ENCODE assay signal across 15 cellular contexts in genomic region chr2:67923696-67924095, GRCh38.
A peak's percentile ranks its signal among the peaks of the same experiment; 100 is the strongest.
DNase-seq lines count a peak whose midpoint lies in the region; ATAC-seq, FAIRE-seq and TF ChIP-seq lines count a peak whose summit lies in the region.
"Had no signal": no experiment of that assay in that cellular context is flagged by ENCODE, and none has a peak within 500 bp of the region (broad histone marks: within the 10 kb centered on the region; RNA-seq: fewer than 3 reads in every experiment).

No MANE protein-coding gene starts in this region.

- H4K5ac ChIP-seq in H1 (ENCODE audit: insufficient read length, low read depth, low read length) = no peak overlapping the region

- no peaks in the 10 kb centered on the region for H3F3A ChIP-seq in GM23338 (replicated peaks; ENCODE audit: low read depth)

- H2BK15ac ChIP-seq in H1 (ENCODE audit: low read length) = no peak overlapping the region

- TF ChIP-seq POLR2A in H1 (IDR thresholded peaks at IDR 0.05; ENCODE audit: control extremely low read depth in 1 of 2, low read depth in 2 of 2, low read length in 2 of 2) = no peak

- H3K4me1 ChIP-seq in ACC112 (ENCODE audit: control insufficient read depth, insufficient read depth, low read length, unreplicated experiment) (peaks cover 16% of the 10 kb centered on the region), GM23338 (ENCODE audit: insufficient read depth) (peaks cover 40% of the 10 kb centered on the region), H1 (replicated peaks in 1 of 4; ENCODE audit: control insufficient read depth in 3 of 4, insufficient read depth in 4 of 4, low read length in 3 of 4) (peaks cover 3 to 19% (median 10%) of the 10 kb centered on the region in 4 experiments)
- H3K4me1 ChIP-seq: gastrocnemius medialis had no signal

- H3K27me3 ChIP-seq in ACC112 (ENCODE audit: insufficient read depth, low read length) = no peaks in the 10 kb centered on the region
- peaks cover 5% of the 10 kb centered on the region; the same call in 1 of the 2 replicates for H3K27me3 ChIP-seq in GM23338 (ENCODE audit: insufficient read depth)
- no peaks in the 10 kb centered on the region; a peak in 1 of 7 replicates for H3K27me3 ChIP-seq in H1 (replicated peaks in 1 of 4; ENCODE audit: control insufficient read depth in 3 of 4, extremely low read depth in 1 of 4, insufficient read depth in 3 of 4, low read length in 3 of 4)
- H3K27me3 ChIP-seq: gastrocnemius medialis had no signal

- no peak overlapping the region for H3K23ac ChIP-seq in H1 (ENCODE audit: insufficient read length)

- H3K9me3 ChIP-seq in H1 (ENCODE audit: insufficient read depth in 2 of 2, low read depth in 1 of 2, low read length in 1 of 2) = no peaks in the 10 kb centered on the region; a peak in 2 of 4 replicates
- H3K9me3 ChIP-seq: gastrocnemius medialis had no signal

- POLR2A ChIA-PET in H1 (lab: Charles Lee; ENCODE audit: partially characterized antibody) = no interaction called here

- no peaks in the 10 kb centered on the region; the same call in 2 of the 3 replicates for H3K36me3 Mint-ChIP-seq in GM23338 (ENCODE audit: low read depth)

- peaks cover 4% of the 10 kb centered on the region; the same call in 2 of the 3 replicates for H3K9me3 Mint-ChIP-seq in GM23338

- no peak overlapping the region for H2AK5ac ChIP-seq in H1 (ENCODE audit: low read depth, low read length)

- TF ChIP-seq CTCF in GM23338 (conservative IDR thresholded peaks at IDR 0.05; ENCODE audit: low read depth in 2 of 2) (no peak), H1 (IDR thresholded peaks at IDR 0.05; ENCODE audit: control extremely low read depth in 1 of 3, insufficient read depth in 1 of 3, low read depth in 1 of 3, low read length in 3 of 3) (no peak)

- CTCF ChIA-PET in H1 (lab: Charles Lee; ENCODE audit: partially characterized antibody) = interaction anchor here (1.6 kb wide), 1 partner anchor 18 kb away, joined by 6 read pairs; no protein-coding TSS in a partner anchor

- H3K4me1 Mint-ChIP-seq in GM23338 = peaks cover 48% of the 10 kb centered on the region

- no peak overlapping the region for H2AFZ ChIP-seq in ACC112 (ENCODE audit: low read length, unreplicated experiment)
- H2AFZ ChIP-seq in GM23338 = peak overlapping the region; percentile 85; the same call in 1 of the 2 replicates
- H2AFZ ChIP-seq in H1 (ENCODE audit: low read length) = no peak overlapping the region

- H4K20me1 ChIP-seq in GM23338 (replicated peaks; ENCODE audit: insufficient read depth) = no peaks in the 10 kb centered on the region
- no peaks in the 10 kb centered on the region for H4K20me1 ChIP-seq in H1 (replicated peaks in 1 of 2; ENCODE audit: control insufficient read depth in 1 of 2, insufficient read depth in 2 of 2, low read length in 2 of 2)

- no peak overlapping the region for H3K4me3 Mint-ChIP-seq in GM23338

- no peaks in the 10 kb centered on the region for H3K9me2 ChIP-seq in GM23338 (ENCODE audit: insufficient read depth)

- H3K56ac ChIP-seq in H1 (replicated peaks; ENCODE audit: insufficient read length, low read depth, low read length) = no peak overlapping the region

- no peak overlapping the region for H3K9ac ChIP-seq in H1 (replicated peaks in 1 of 4; ENCODE audit: extremely low read depth in 1 of 4, low read depth in 3 of 4, low read length in 3 of 4)

- peaks cover 8% of the 10 kb centered on the region for H3K27me3 Mint-ChIP-seq in GM23338 (ENCODE audit: insufficient read depth, low read depth, poor library complexity)

- no peak overlapping the region for H3K27ac Mint-ChIP-seq in GM23338

- no peak overlapping the region for H4K91ac ChIP-seq in H1 (replicated peaks; ENCODE audit: insufficient read length, low read length)

- H3K4me3 ChIP-seq in ACC112 (ENCODE audit: low read depth, low read length) (peak overlapping the region; percentile 8; the same call in 1 of the 2 replicates), GM23338 (no peak overlapping the region), H1 (ENCODE audit: extremely low read depth in 1 of 4, insufficient read depth in 2 of 4, low read depth in 3 of 4, low read length in 4 of 4) (no peak overlapping the region)
- H3K4me3 ChIP-seq: gastrocnemius medialis had no signal

- no peak for TF ChIP-seq RAD21 in H1 (IDR thresholded peaks at IDR 0.05 in 1 of 2, conservative IDR thresholded peaks at IDR 0.05 in 1 of 2; ENCODE audit: low read depth in 2 of 2, low read length in 2 of 2)

- ATAC-seq in GM23338 (no peak), HG03097 (IDR thresholded peaks at IDR 0.05; ENCODE audit: low FRiP score, unreplicated experiment) (no peak), left lobe of liver (no peak)
- ATAC-seq: activated CD4-positive, CD25-positive, alpha-beta regulatory T cell treated with anti-CD3 and anti-CD28 coated beads, Interleukin-2, amount 50 U/mL, for 24 hours; gastrocnemius medialis had no signal

- peak overlapping the region; percentile 81; the same call in 1 of the 2 replicates for H2BK20ac ChIP-seq in H1 (ENCODE audit: low read length)

- H3K27ac ChIP-seq in ACC112 (ENCODE audit: low read depth, low read length) (no peak overlapping the region), GM23338 (ENCODE audit: low read depth) (no peak overlapping the region), H1 (ENCODE audit: low read depth, low read length) (no peak overlapping the region)
- H3K27ac ChIP-seq: gastrocnemius medialis had no signal

- 0 out of 2 replicates have a peak overlapping the region, but pooled peaks have one; percentile 35 for H3K18ac ChIP-seq in H1 (ENCODE audit: extremely low read depth, low read length)

- H3K79me2 ChIP-seq in ACC112 (ENCODE audit: control insufficient read depth, insufficient read depth, low read length, unreplicated experiment) = no peaks in the 10 kb centered on the region
- no peaks in the 10 kb centered on the region for H3K79me2 ChIP-seq in GM23338 (replicated peaks; ENCODE audit: insufficient read depth)
- no peaks in the 10 kb centered on the region for H3K79me2 ChIP-seq in H1 (ENCODE audit: control insufficient read depth in 1 of 2, insufficient read depth in 2 of 2, low read length in 2 of 2)

- no peak overlapping the region for H3K14ac ChIP-seq in H1 (ENCODE audit: insufficient read length)

- H3K36me3 ChIP-seq in ACC112 (ENCODE audit: insufficient read depth, low read length) = no peaks in the 10 kb centered on the region
- no peaks in the 10 kb centered on the region for H3K36me3 ChIP-seq in GM23338 (ENCODE audit: insufficient read depth)
- H3K36me3 ChIP-seq in H1 (ENCODE audit: control insufficient read depth in 2 of 4, insufficient read depth in 4 of 4, low read length in 3 of 4) = no peaks in the 10 kb centered on the region
- H3K36me3 ChIP-seq: gastrocnemius medialis had no signal

- no peak for TF ChIP-seq EP300 in H1 (IDR thresholded peaks at IDR 0.05; ENCODE audit: borderline replicate concordance in 1 of 2, low read depth in 2 of 2, low read length in 2 of 2)

- no peak overlapping the region; the same call in 1 of the 2 replicates for H2BK5ac ChIP-seq in H1 (ENCODE audit: low read depth, low read length)

- DNase-seq in GM23338 (ENCODE audit: low spot score) (no peak), NCI-H69 (lab: John Stamatoyannopoulos, UW) (peak; percentile 65), H1 (ENCODE audit: low read depth in 1 of 2, low spot score in 2 of 2) (no peak), left lobe of liver (ENCODE audit: low spot score) (no peak), NCI-H2196 treated with DMSO at 0.1 percent for 48 hours (lab: John Stamatoyannopoulos, UW; ENCODE audit: unreplicated experiment) (no peak), GM19239 (ENCODE audit: insufficient read length, low spot score) (no peak)
- DNase-seq: activated effector memory CD4-positive, alpha-beta T cell treated with anti-CD3 and anti-CD28 coated beads, Interleukin-2, amount 50 U/mL, for 16 hours; gastrocnemius medialis; NCI-H774; stimulated activated CD4-positive, alpha-beta T cell treated with anti-CD3 and anti-CD28 coated beads, Interleukin-4, amount 100 ng/mL, for 1 hour; T-helper 1 cell had no signal

- H3K4me2 ChIP-seq in GM23338 (no peak overlapping the region), H1 (ENCODE audit: insufficient read depth in 1 of 2, low read depth in 2 of 2, low read length in 2 of 2) (no peak overlapping the region)

- H3K79me1 ChIP-seq in H1 (ENCODE audit: low read depth, low read length) = no peaks in the 10 kb centered on the region

- no peak overlapping the region for H3K4ac ChIP-seq in H1 (replicated peaks; ENCODE audit: insufficient read length, low read depth, low read length)

- WGBS in H1 (ENCODE audit: extremely low coverage in 1 of 2, insufficient coverage in 1 of 2, insufficient read length in 1 of 2, insufficient replicate concordance in 2 of 2, low coverage in 1 of 2, low lambda C conversion rate in 2 of 2, missing lambda C conversion rate in 1 of 2), 2 experiments = 88% methylated on average over 4 of the region's 4 CpGs; no CpG with 5 or more reads in 1 of the 2 experiments

- no peak overlapping the region for H2BK120ac ChIP-seq in H1 (replicated peaks; ENCODE audit: low read depth, low read length)

- H2BK12ac ChIP-seq in H1 (ENCODE audit: low read depth, low read length) = no peak overlapping the region

- H4K8ac ChIP-seq in H1 (ENCODE audit: extremely low read depth, insufficient read depth, low read length) = no peak overlapping the region

- FAIRE-seq in H1 (lab: Jason Lieb, UNC) (no peak), GM19239 (lab: Jason Lieb, UNC) (no peak)
- FAIRE-seq: endometrium had no signal

- H3K23me2 ChIP-seq in H1 (ENCODE audit: low read depth, low read length) = no peaks in the 10 kb centered on the region

TF ChIP-seq in GM23338, 12 proteins besides CTCF, POLR2A, EP300 and RAD21 (continues in another document):
- TF ChIP-seq ZNF114 (CRISPR knock-in tag; IDR thresholded peaks at IDR 0.05) = no peak
- TF ChIP-seq JUNB (IDR thresholded peaks at IDR 0.05; ENCODE audit: unreplicated experiment) = no peak

TF ChIP-seq in H1, 55 proteins besides CTCF, POLR2A, EP300 and RAD21:
- TF ChIP-seq SP2 (IDR thresholded peaks at IDR 0.05; ENCODE audit: low read length) (no peak), PHF8 (conservative IDR thresholded peaks at IDR 0.05; ENCODE audit: low read depth, low read length) (no peak), TAF1 (IDR thresholded peaks at IDR 0.05; ENCODE audit: low read depth, low read length) (no peak), HDAC2 (IDR thresholded peaks at IDR 0.05; ENCODE audit: borderline replicate concordance in 1 of 2, low read depth in 2 of 2, low read length in 2 of 2) (no peak), KDM4A (IDR thresholded peaks at IDR 0.05; ENCODE audit: low read depth, low read length, severe bottlenecking) (no peak)
